8 cellular contexts compared by ENCODE assay signal in genomic region chr11:85110246-85110645, GRCh38.
DNase-seq lines count a peak whose midpoint lies in the region; ATAC-seq, FAIRE-seq and TF ChIP-seq lines count a peak whose summit lies in the region.
"Not testable (repeated sequence)": the region's sequence is repeated elsewhere in the genome, so short reads cannot be mapped to it uniquely, and the experiment has no call there.

No MANE protein-coding gene starts in this region.

- H3K9me3 ChIP-seq in neural progenitor cell (ENCODE audit: low read depth), result not testable (repeated sequence)

- peak overlapping the region; percentile 44 for H3K27ac Mint-ChIP-seq in neural progenitor cell

- H4K20me1 ChIP-seq in KMS-11 (ENCODE audit: insufficient read depth); neural progenitor cell (ENCODE audit: low read depth): not testable (repeated sequence)

- peak overlapping the region; percentile 7; the same call in 1 of the 2 replicates for H3K27ac ChIP-seq in KMS-11
- H3K27ac ChIP-seq in neural progenitor cell, result not testable (repeated sequence)

- TF ChIP-seq CTCF in KMS-11 (conservative IDR thresholded peaks at IDR 0.05; ENCODE audit: low read depth, low read length); neural progenitor cell (IDR thresholded peaks at IDR 0.05): not testable (repeated sequence)

- H3K4me2 ChIP-seq in KMS-11, result peak overlapping the region; percentile 57
- H3K4me2 ChIP-seq in neural progenitor cell, result not testable (repeated sequence)

- H3K4me3 Mint-ChIP-seq in neural progenitor cell, result not testable (repeated sequence)

- not testable (repeated sequence) for H3K79me2 ChIP-seq in KMS-11 (ENCODE audit: insufficient read depth, low read depth); neural progenitor cell (ENCODE audit: low read depth)

- not testable (repeated sequence) for H3K4me1 Mint-ChIP-seq in neural progenitor cell

- not testable (repeated sequence) for H3F3A ChIP-seq in neural progenitor cell (ENCODE audit: low read depth)

- not testable (repeated sequence) for H3K9me3 Mint-ChIP-seq in neural progenitor cell

- not testable (repeated sequence) for H3K9ac ChIP-seq in KMS-11, neural progenitor cell

- FAIRE-seq in GM18507 (lab: Jason Lieb, UNC), result peak; percentile 84

- H3K4me3 ChIP-seq in KMS-11 (IDR thresholded peaks at IDR 0.05; ENCODE audit: insufficient read depth, low read depth, low read length); neural progenitor cell: not testable (repeated sequence)

- peak; percentile 89 for ATAC-seq in GM19043 (IDR thresholded peaks at IDR 0.05; ENCODE audit: low read depth, unreplicated experiment)
- peak; percentile 89 for ATAC-seq in GM21381 (IDR thresholded peaks at IDR 0.05; ENCODE audit: unreplicated experiment)
- ATAC-seq in HG02588 (IDR thresholded peaks at IDR 0.05; ENCODE audit: unreplicated experiment), result peak; percentile 88
- ATAC-seq in HG02981 (IDR thresholded peaks at IDR 0.05; ENCODE audit: unreplicated experiment), result peak; percentile 91
- peak; percentile 86 for ATAC-seq in HG03342 (IDR thresholded peaks at IDR 0.05; ENCODE audit: unreplicated experiment)

- not testable (repeated sequence) for H3K27me3 ChIP-seq in KMS-11 (ENCODE audit: insufficient read depth, low read depth); neural progenitor cell

- not testable (repeated sequence) for H2AFZ ChIP-seq in KMS-11 (ENCODE audit: low read depth); neural progenitor cell (replicated peaks)

- DNase-seq in GM18507 (ENCODE audit: extremely low spot score, insufficient read length, low read depth); neural progenitor cell (ENCODE audit: low spot score): not testable (repeated sequence)

- H3K36me3 ChIP-seq in KMS-11 (ENCODE audit: insufficient read depth); neural progenitor cell: not testable (repeated sequence)

- not testable (repeated sequence) for H3K27me3 Mint-ChIP-seq in neural progenitor cell (ENCODE audit: insufficient read depth, low read depth)

- H3K36me3 Mint-ChIP-seq in neural progenitor cell, result not testable (repeated sequence)

- H3K4me1 ChIP-seq in KMS-11 (ENCODE audit: low read depth, poor library complexity, severe bottlenecking), result peaks cover 45% of the 10 kb centered on the region
- H3K4me1 ChIP-seq in neural progenitor cell, result not testable (repeated sequence)
